In the genomic region with DNA sequence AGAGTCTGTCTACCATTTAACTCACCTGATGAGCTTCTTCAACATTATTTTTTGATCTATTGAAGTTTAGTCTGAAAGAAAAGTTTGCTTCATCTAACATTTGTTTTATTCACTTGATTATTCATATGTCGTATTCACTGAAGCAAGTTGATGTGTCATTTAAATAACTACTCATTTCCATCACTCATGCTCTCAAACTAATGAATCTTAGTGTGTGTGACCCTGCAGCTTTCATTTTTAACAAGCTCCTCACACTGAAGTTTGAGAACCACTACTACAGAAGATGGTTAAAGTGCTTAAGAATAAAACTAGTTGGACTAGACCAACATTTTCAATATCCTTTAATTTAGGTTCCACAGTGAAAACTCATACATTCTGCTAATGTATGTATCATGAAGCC, we compare ENCODE assay signal across 26 cellular contexts. TPM values are rescaled to one million over a fixed set of nuclear protein-coding genes. Genes with fewer than 3 reads are reported as not detected.
DNase-seq lines count a peak whose midpoint lies in the region; FAIRE-seq and TF ChIP-seq lines count a peak whose summit lies in the region.
"Had no signal": no experiment of that assay in that cellular context is flagged by ENCODE, and none has a peak within 500 bp of the region (broad histone marks: within the 10 kb centered on the region; RNA-seq: fewer than 3 reads in every experiment).

No MANE protein-coding gene starts in this region.

- H3K4me3 Mint-ChIP-seq in CD4-positive, alpha-beta memory T cell = peak overlapping the region in 3 of 8 donors; percentile 12 to 44 (median 20)
- peak overlapping the region in 3 of 5 experiments; percentile 36 to 94 (median 63) for H3K4me3 Mint-ChIP-seq in brain

- H2BK120ac ChIP-seq in trophoblast cell (ENCODE audit: insufficient read depth, low read length, poor library complexity) = no peak overlapping the region

- peaks cover 19 to 28% (median 24%) of the 10 kb centered on the region in 4 donors for H3K4me1 Mint-ChIP-seq in CD4-positive, alpha-beta memory T cell
- peaks cover 33% of the 10 kb centered on the region for H3K4me1 Mint-ChIP-seq in brain

- H3K27ac ChIP-seq in CD4-positive, alpha-beta memory T cell (ENCODE audit: low read depth, low read length) = no peak overlapping the region
- H3K27ac ChIP-seq in neural cell (ENCODE audit: low read length) (peak overlapping the region; percentile 97), trophoblast cell (ENCODE audit: low read depth, low read length) (no peak overlapping the region)
- H3K27ac ChIP-seq: adrenal gland, body of pancreas, epithelial cell of prostate had no signal

- no peak for TF ChIP-seq POLR2A in GM12891 (IDR thresholded peaks at IDR 0.05; ENCODE audit: low read depth, low read length)

- no peaks in the 10 kb centered on the region for H3K27me3 ChIP-seq in CD4-positive, alpha-beta memory T cell (ENCODE audit: insufficient read depth, low read length)
- no peaks in the 10 kb centered on the region for H3K27me3 ChIP-seq in neural cell (ENCODE audit: insufficient read depth, low read depth, low read length)
- no peaks in the 10 kb centered on the region for H3K27me3 ChIP-seq in trophoblast cell (ENCODE audit: insufficient read depth, low read length)
- H3K27me3 ChIP-seq: adrenal gland, body of pancreas had no signal

- H3K9me2 ChIP-seq in neural cell (ENCODE audit: insufficient read depth, low read length) = no peaks in the 10 kb centered on the region

- H3K27ac Mint-ChIP-seq in CD4-positive, alpha-beta memory T cell = peak overlapping the region in 4 of 7 donors; percentile 27 to 80 (median 62)
- peak overlapping the region in 3 of 5 experiments; percentile 23 to 99 (median 99) for H3K27ac Mint-ChIP-seq in brain

- H3K9me3 Mint-ChIP-seq in CD4-positive, alpha-beta memory T cell = peaks cover 0 to 2% (median 0%) of the 10 kb centered on the region in 8 donors
- H3K9me3 Mint-ChIP-seq in brain = peaks cover 0 to 8% (median 0%) of the 10 kb centered on the region in 5 experiments
- H3K9me3 Mint-ChIP-seq: stimulated activated memory B cell treated with anti-CD40 and anti-IgM and Interleukin-4, amounts not matched to agents 10 μg/mL and 1 μg/mL and 100 μg/mL, for 72 hours had no signal

- peaks cover 0 to 6% of the 10 kb centered on the region in 2 donors for H3K36me3 Mint-ChIP-seq in CD4-positive, alpha-beta memory T cell
- peaks cover 7% of the 10 kb centered on the region for H3K36me3 Mint-ChIP-seq in brain
- H3K36me3 Mint-ChIP-seq: stimulated activated memory B cell treated with anti-CD40 and anti-IgM and Interleukin-4, amounts not matched to agents 10 μg/mL and 1 μg/mL and 100 μg/mL, for 72 hours had no signal

- no peak overlapping the region for H3K23ac ChIP-seq in trophoblast cell (ENCODE audit: low read length)

- peaks cover 11% of the 10 kb centered on the region for H3K79me1 ChIP-seq in trophoblast cell (ENCODE audit: low read length)

- no peak overlapping the region for H2AFZ ChIP-seq in neural cell (ENCODE audit: low read depth, low read length)
- no peak overlapping the region for H2AFZ ChIP-seq in trophoblast cell (ENCODE audit: insufficient read depth, low read length, poor library complexity)

- no peak overlapping the region for H4K12ac ChIP-seq in trophoblast cell (ENCODE audit: low read depth, low read length)

- H3K9me3 ChIP-seq in CD4-positive, alpha-beta memory T cell (ENCODE audit: control insufficient read depth in 1 of 2, low read length in 2 of 2) = no peaks in the 10 kb centered on the region
- H3K9me3 ChIP-seq in neural cell (ENCODE audit: low read length) (no peaks in the 10 kb centered on the region), trophoblast cell (ENCODE audit: insufficient read depth, low read depth, low read length) (no peaks in the 10 kb centered on the region)
- H3K9me3 ChIP-seq: adrenal gland, body of pancreas had no signal

- no peak overlapping the region for H3K4ac ChIP-seq in trophoblast cell (ENCODE audit: low read depth, low read length)

- CTCF ChIA-PET in CD4-positive, alpha-beta memory T cell (lab: Charles Lee; ENCODE audit: partially characterized antibody) = no interaction called here

- TF ChIP-seq RAD21 in neural cell (conservative IDR thresholded peaks at IDR 0.05) = no peak

- H3K18ac ChIP-seq in trophoblast cell (ENCODE audit: low read length) = no peak overlapping the region

- H3K9ac ChIP-seq in neural cell (ENCODE audit: low read length) (no peak overlapping the region), trophoblast cell (ENCODE audit: low read length) (no peak overlapping the region)

- FAIRE-seq in GM12891 (lab: Jason Lieb, UNC) = peak; percentile 83
- FAIRE-seq: kidney had no signal

- no peak overlapping the region for H2BK12ac ChIP-seq in trophoblast cell (ENCODE audit: low read length)

- no peaks in the 10 kb centered on the region for H3K27me3 Mint-ChIP-seq in CD4-positive, alpha-beta memory T cell
- no peaks in the 10 kb centered on the region for H3K27me3 Mint-ChIP-seq in brain
- H3K27me3 Mint-ChIP-seq: stimulated activated memory B cell treated with anti-CD40 and anti-IgM and Interleukin-4, amounts not matched to agents 10 μg/mL and 1 μg/mL and 100 μg/mL, for 72 hours had no signal

- H2AK5ac ChIP-seq in trophoblast cell (ENCODE audit: low read length) = no peak overlapping the region

- intact Hi-C loops in CD4-positive, alpha-beta memory T cell (cut with micrococcal nuclease) = no loop called here

- no peaks in the 10 kb centered on the region for H4K20me1 ChIP-seq in neural cell (ENCODE audit: insufficient read depth)

- H3K79me2 ChIP-seq in neural cell (replicated peaks; ENCODE audit: insufficient read depth, low read length) (peaks cover 29% of the 10 kb centered on the region), trophoblast cell (ENCODE audit: control insufficient read depth, insufficient read depth, low read length, poor library complexity) (peaks cover 11% of the 10 kb centered on the region)

- POLR2A ChIA-PET in CD4-positive, alpha-beta memory T cell (lab: Charles Lee; ENCODE audit: partially characterized antibody) = interaction anchor here (1.2 kb wide), 1 partner anchor 17 kb away, joined by 3 read pairs; no protein-coding TSS in a partner anchor

- no peak for TF ChIP-seq EP300 in neural cell (conservative IDR thresholded peaks at IDR 0.05; ENCODE audit: poor library complexity, severe bottlenecking)

- H4K91ac ChIP-seq in trophoblast cell (ENCODE audit: low read depth, low read length) = no peak overlapping the region

- H2BK5ac ChIP-seq in trophoblast cell (ENCODE audit: low read depth, low read length, poor library complexity) = no peak overlapping the region

- H3K14ac ChIP-seq in trophoblast cell (ENCODE audit: low read length) = no peak overlapping the region

- no peak overlapping the region for H3K4me2 ChIP-seq in neural cell (ENCODE audit: low read length)
- H3K4me2 ChIP-seq in trophoblast cell (ENCODE audit: low read length) = no peak overlapping the region

- no CpG with 5 or more reads among the region's 1 CpG for WGBS in trophoblast cell (ENCODE audit: extremely low coverage, insufficient coverage, insufficient read length)

- no peak for TF ChIP-seq CTCF in brain (conservative IDR thresholded peaks at IDR 0.05)
- no peak for TF ChIP-seq CTCF in neural cell (IDR thresholded peaks at IDR 0.05; ENCODE audit: poor library complexity, severe bottlenecking)

- no peak overlapping the region for H4K8ac ChIP-seq in trophoblast cell (ENCODE audit: low read depth, low read length)

- H3F3A ChIP-seq in neural cell (ENCODE audit: insufficient read depth, low read length, poor library complexity, severe bottlenecking) = peaks cover 5% of the 10 kb centered on the region

- H3K4me3 ChIP-seq in CD4-positive, alpha-beta memory T cell (ENCODE audit: low read length in 2 of 2) = no peak overlapping the region
- H3K4me3 ChIP-seq in neural cell (ENCODE audit: low read length) = no peak overlapping the region
- H3K4me3 ChIP-seq in trophoblast cell (ENCODE audit: low read depth, low read length) = no peak overlapping the region
- H3K4me3 ChIP-seq: adrenal gland, body of pancreas had no signal

- peaks cover 21% of the 10 kb centered on the region for H3K4me1 ChIP-seq in CD4-positive, alpha-beta memory T cell (ENCODE audit: insufficient read depth, low read length)
- H3K4me1 ChIP-seq in trophoblast cell (ENCODE audit: control insufficient read depth in 1 of 2, insufficient read depth in 2 of 2, low read length in 2 of 2) = no peaks in the 10 kb centered on the region

- no peaks in the 10 kb centered on the region for H3K36me3 ChIP-seq in CD4-positive, alpha-beta memory T cell (ENCODE audit: insufficient read depth, low read length)
- H3K36me3 ChIP-seq in neural cell (ENCODE audit: insufficient read depth, low read length) = no peaks in the 10 kb centered on the region
- no peaks in the 10 kb centered on the region for H3K36me3 ChIP-seq in trophoblast cell (ENCODE audit: control insufficient read depth in 1 of 2, insufficient read depth in 2 of 2, low read length in 2 of 2)
- H3K36me3 ChIP-seq: adrenal gland had no signal

- no peak for DNase-seq in CD4-positive, alpha-beta memory T cell
- DNase-seq in GM12891 (ENCODE audit: insufficient read length, low spot score) (no peak), NCI-H2171 (lab: John Stamatoyannopoulos, UW) (no peak), trophoblast cell (no peak), foreskin melanocyte (no peak)
- DNase-seq: activated CD4-positive, alpha-beta T cell treated with anti-CD3 and anti-CD28 coated beads, Interleukin-2, amount 50 U/mL, for 48 hours; activated naive CD4-positive, alpha-beta T cell; adrenal gland; body of pancreas; C1 segment of cervical spinal cord; DMS 273 treated with DMSO at 0.1 percent for 48 hours; glutamatergic neuron; HCEC 1CT; kidney; NCI-H1092 treated with DMSO at 0.1 percent for 48 hours; NCI-H187; NCI-H526; SIG-M5; stimulated activated CD4-positive, alpha-beta T cell treated with anti-CD3 and anti-CD28 coated beads, Interleukin-12 subunit alpha, Interleukin-12 subunit beta, amount 100 ng/mL, for 4 hours; stimulated activated CD4-positive, alpha-beta T cell treated with anti-CD3 and anti-CD28 coated beads, Interleukin-4, amount 100 ng/mL, for 24 hours; SW 1271; T1000 had no signal

TF ChIP-seq in GM12891, 5 proteins besides CTCF, POLR2A, EP300 and RAD21 (continues in another document):
- TF ChIP-seq POU2F2 (IDR thresholded peaks at IDR 0.05; ENCODE audit: low read depth, low read length) (no peak), PAX5 (IDR thresholded peaks at IDR 0.05; ENCODE audit: insufficient read depth, low read length, severe bottlenecking) (no peak), SPI1 (IDR thresholded peaks at IDR 0.05; ENCODE audit: low read depth, low read length) (no peak)

TF ChIP-seq in neural cell, 6 proteins besides CTCF, POLR2A, EP300 and RAD21 (continues in another document):
- no peak for TF ChIP-seq EZH2 (IDR thresholded peaks at IDR 0.05; ENCODE audit: borderline replicate concordance, insufficient read depth, low read length, poor library complexity, severe bottlenecking)

RNA-seq across cellular contexts. Expression of a gene that starts 1.8 kb away (rescaled TPM):
- total RNA-seq in CD4-positive, alpha-beta memory T cell = 10 to 100 TPM; 30.6 to 39.1 TPM
- 10 to 100 TPM; 19.7 to 22.0 TPM for polyA plus RNA-seq in CD4-positive, alpha-beta memory T cell
- 28.5 TPM for polyA plus RNA-seq in GM12891 (2012; ENCODE audit: low read depth, missing spikeins)
- 52.3 TPM for polyA plus RNA-seq in brain (ENCODE audit: insufficient read depth, low read depth, low replicate concordance)
- polyA plus RNA-seq in neural cell = 126 and 128 TPM in 2 replicates
- polyA minus RNA-seq in neural cell = 174 and 229 TPM in 2 replicates
- 40.3 and 46.5 TPM in 2 replicates for polyA plus RNA-seq in trophoblast cell (2013)
